Comparison of ENCODE assay signal across 13 cellular contexts in genomic region chr2:168466190-168466737, GRCh38. TPM values are rescaled to one million over a fixed set of nuclear protein-coding genes. Genes with fewer than 3 reads are reported as not detected.
DNase-seq lines count a peak whose midpoint lies in the region; ATAC-seq and TF ChIP-seq lines count a peak whose summit lies in the region.
"Had no signal": no experiment of that assay in that cellular context is flagged by ENCODE, and none has a peak within 500 bp of the region (broad histone marks: within the 10 kb centered on the region; RNA-seq: fewer than 3 reads in every experiment).

No MANE protein-coding gene starts in this region.

- DNase-seq in T-helper 1 cell (no peak), NCI-H524 treated with DMSO at 0.1 percent for 48 hours (lab: John Stamatoyannopoulos, UW) (peak; percentile 56), globus pallidus (ENCODE audit: low spot score) (no peak)
- DNase-seq: activated CD4-positive, alpha-beta T cell treated with anti-CD3 and anti-CD28 coated beads, Interleukin-2, amount 10 ng/mL, durations not matched to agents 7 days and 5 days; NCI-H510A had no signal

- H3K79me2 ChIP-seq in parathyroid adenoma: peaks cover 2% of the 10 kb centered on the region

- H3K4me3 ChIP-seq in ectodermal cell (ENCODE audit: insufficient read depth, low read depth, low read length): no peak overlapping the region
- no peak overlapping the region for H3K4me3 ChIP-seq in parathyroid adenoma (ENCODE audit: low read depth, low read length)
- H3K4me3 ChIP-seq: ascending aorta, HAP-1 had no signal

- H3K9ac ChIP-seq in parathyroid adenoma: no peak overlapping the region

- H3K4me1 ChIP-seq in ectodermal cell (ENCODE audit: control insufficient read depth, insufficient read depth, low read length) (peaks cover 39% of the 10 kb centered on the region), parathyroid adenoma (peaks cover 12% of the 10 kb centered on the region)

- H3K36me3 ChIP-seq in ectodermal cell (ENCODE audit: control insufficient read depth, insufficient read depth, low read length) (no peaks in the 10 kb centered on the region), parathyroid adenoma (ENCODE audit: control insufficient read depth, insufficient read depth, low read length) (no peaks in the 10 kb centered on the region)
- H3K36me3 ChIP-seq: ascending aorta, HAP-1 had no signal

- ATAC-seq in HG02852 (IDR thresholded peaks at IDR 0.05; ENCODE audit: unreplicated experiment) (no peak), GM19351 (IDR thresholded peaks at IDR 0.05; ENCODE audit: unreplicated experiment) (no peak)

- H3K9me3 Mint-ChIP-seq in T-helper 1 cell treated with Interleukin-12 subunit alpha and Interleukin-12 subunit beta and Interleukin-4 antibody, amounts not matched to agents 30 μg/mL and 1 μg/mL, for 36 hours: no peaks in the 10 kb centered on the region
- H3K9me3 Mint-ChIP-seq: stimulated activated effector memory CD8-positive, alpha-beta T cell treated with anti-CD3 and anti-CD28 coated beads, Interleukin-12 subunit alpha, Interleukin-12 subunit beta, amount 100 ng/mL, for 72 hours had no signal

- WGBS in ectodermal cell, 2 experiments: 84 to 100% methylated on average over 1 to 2 of the region's 2 CpGs

- H3K4me3 Mint-ChIP-seq in T-helper 1 cell treated with Interleukin-12 subunit alpha and Interleukin-12 subunit beta and Interleukin-4 antibody, amounts not matched to agents 30 μg/mL and 1 μg/mL, for 36 hours: peak overlapping the region; percentile 23
- H3K4me3 Mint-ChIP-seq: activated CD4-positive, alpha-beta T cell treated with anti-CD3 and anti-CD28 coated beads, Interleukin-2, amount 10 ng/mL, durations not matched to agents 7 days and 5 days; stimulated activated effector memory CD8-positive, alpha-beta T cell treated with anti-CD3 and anti-CD28 coated beads, Interleukin-12 subunit alpha, Interleukin-12 subunit beta, amount 100 ng/mL, for 72 hours had no signal

- no peak overlapping the region for H3K27ac Mint-ChIP-seq in T-helper 1 cell treated with Interleukin-12 subunit alpha and Interleukin-12 subunit beta and Interleukin-4 antibody, amounts not matched to agents 30 μg/mL and 1 μg/mL, for 36 hours
- H3K27ac Mint-ChIP-seq: activated CD4-positive, alpha-beta T cell treated with anti-CD3 and anti-CD28 coated beads, Interleukin-2, amount 10 ng/mL, durations not matched to agents 7 days and 5 days; stimulated activated effector memory CD8-positive, alpha-beta T cell treated with anti-CD3 and anti-CD28 coated beads, Interleukin-12 subunit alpha, Interleukin-12 subunit beta, amount 100 ng/mL, for 72 hours had no signal

- TF ChIP-seq CTCF in parathyroid adenoma (IDR thresholded peaks at IDR 0.05): no peak

- H2AFZ ChIP-seq in parathyroid adenoma: peak overlapping the region; percentile 24

- no peaks in the 10 kb centered on the region for H3K27me3 ChIP-seq in ectodermal cell (ENCODE audit: control insufficient read depth, insufficient read depth, low read length, poor library complexity, severe bottlenecking)
- H3K27me3 ChIP-seq in parathyroid adenoma (ENCODE audit: control insufficient read depth, insufficient read depth, low read length): no peaks in the 10 kb centered on the region
- H3K27me3 ChIP-seq: ascending aorta had no signal

- H3K9me3 ChIP-seq in ectodermal cell (ENCODE audit: control insufficient read depth, low read length) (no peaks in the 10 kb centered on the region), parathyroid adenoma (ENCODE audit: control insufficient read depth, low read length) (no peaks in the 10 kb centered on the region)
- H3K9me3 ChIP-seq: ascending aorta, HAP-1 had no signal

- no peaks in the 10 kb centered on the region for H3K36me3 Mint-ChIP-seq in T-helper 1 cell treated with Interleukin-12 subunit alpha and Interleukin-12 subunit beta and Interleukin-4 antibody, amounts not matched to agents 30 μg/mL and 1 μg/mL, for 36 hours (ENCODE audit: low read depth)
- H3K36me3 Mint-ChIP-seq: stimulated activated effector memory CD8-positive, alpha-beta T cell treated with anti-CD3 and anti-CD28 coated beads, Interleukin-12 subunit alpha, Interleukin-12 subunit beta, amount 100 ng/mL, for 72 hours had no signal

- peaks cover 39% of the 10 kb centered on the region for H3K4me1 Mint-ChIP-seq in T-helper 1 cell treated with Interleukin-12 subunit alpha and Interleukin-12 subunit beta and Interleukin-4 antibody, amounts not matched to agents 30 μg/mL and 1 μg/mL, for 36 hours (ENCODE audit: low read depth)

- peak overlapping the region; percentile 6 for H3K27ac ChIP-seq in ectodermal cell (ENCODE audit: insufficient read depth, low read depth, low read length, poor library complexity, severe bottlenecking)
- H3K27ac ChIP-seq in parathyroid adenoma: no peak overlapping the region
- H3K27ac ChIP-seq: ascending aorta had no signal

- H3K4me2 ChIP-seq in parathyroid adenoma (ENCODE audit: low read length): no peak overlapping the region

- H3K27me3 Mint-ChIP-seq in T-helper 1 cell treated with Interleukin-12 subunit alpha and Interleukin-12 subunit beta and Interleukin-4 antibody, amounts not matched to agents 30 μg/mL and 1 μg/mL, for 36 hours (ENCODE audit: low read depth): no peaks in the 10 kb centered on the region
- H3K27me3 Mint-ChIP-seq: activated CD4-positive, alpha-beta T cell treated with anti-CD3 and anti-CD28 coated beads, Interleukin-2, amount 10 ng/mL, durations not matched to agents 7 days and 5 days had no signal

RNA-seq across cellular contexts. Expression of gene CERS6, which starts 10.2 kb away (rescaled TPM):
- polyA plus RNA-seq in ectodermal cell (2013, experiment 1 of 4): 41.3 TPM
- 42.0 TPM for polyA plus RNA-seq in ectodermal cell (2013, experiment 2 of 4)
- polyA plus RNA-seq in ectodermal cell (2013, experiment 3 of 4): 31.3 TPM
- 34.1 TPM for polyA plus RNA-seq in ectodermal cell (2013, experiment 4 of 4)
